13 cellular contexts compared by ENCODE assay signal in genomic region chr5:168654225-168654624, GRCh38.
DNase-seq lines count a peak whose midpoint lies in the region; ATAC-seq, FAIRE-seq and TF ChIP-seq lines count a peak whose summit lies in the region.
"Had no signal": no experiment of that assay in that cellular context is flagged by ENCODE, and none has a peak within 500 bp of the region (broad histone marks: within the 10 kb centered on the region; RNA-seq: fewer than 3 reads in every experiment).

No MANE protein-coding gene starts in this region.

- peak overlapping the region; percentile 2 for H3K27ac ChIP-seq in thymus (ENCODE audit: low read depth)
- H3K27ac ChIP-seq: 22Rv1 had no signal

- H3K27ac Mint-ChIP-seq in brain = peak overlapping the region in 4 of 5 experiments; percentile 20 to 92 (median 80)
- no peak overlapping the region for H3K27ac Mint-ChIP-seq in activated naive CD8-positive, alpha-beta T cell treated with anti-CD3 and anti-CD28 coated beads for 36 hours

- TF ChIP-seq POLR2A in GM12892 (IDR thresholded peaks at IDR 0.05; ENCODE audit: low read depth, low read length) = no peak

- peaks cover 5% of the 10 kb centered on the region for H3K27me3 Mint-ChIP-seq in brain
- H3K27me3 Mint-ChIP-seq in activated naive CD8-positive, alpha-beta T cell treated with anti-CD3 and anti-CD28 coated beads for 36 hours = no peaks in the 10 kb centered on the region

- H3K4me1 ChIP-seq in thymus (ENCODE audit: control insufficient read depth, insufficient read depth, low read length) = no peaks in the 10 kb centered on the region

- peaks cover 46% of the 10 kb centered on the region for H3K4me1 Mint-ChIP-seq in brain
- no peaks in the 10 kb centered on the region for H3K4me1 Mint-ChIP-seq in activated naive CD8-positive, alpha-beta T cell treated with anti-CD3 and anti-CD28 coated beads for 36 hours

- H3K4me3 Mint-ChIP-seq in brain = peak overlapping the region in 1 of 5 experiments; percentile 18
- H3K4me3 Mint-ChIP-seq in activated naive CD8-positive, alpha-beta T cell treated with anti-CD3 and anti-CD28 coated beads for 36 hours = no peak overlapping the region

- no peak for ATAC-seq in GM18517 (IDR thresholded peaks at IDR 0.05; ENCODE audit: unreplicated experiment)

- FAIRE-seq in GM12892 (lab: Jason Lieb, UNC) = no peak
- FAIRE-seq: astrocyte, HTR-8/SVneo had no signal

- H3K27me3 ChIP-seq in thymus (ENCODE audit: control insufficient read depth, insufficient read depth) = no peaks in the 10 kb centered on the region

- DNase-seq in DMS 273 (lab: John Stamatoyannopoulos, UW; ENCODE audit: unreplicated experiment) (peak; percentile 45), DMS 273 treated with DMSO at 0.1 percent for 48 hours (lab: John Stamatoyannopoulos, UW) (no peak), iris pigment epithelial cell (ENCODE audit: low read depth) (peak; percentile 17), GM12892 (ENCODE audit: insufficient read length) (no peak)
- no peak for DNase-seq in activated naive CD8-positive, alpha-beta T cell treated with anti-CD3 and anti-CD28 coated beads for 36 hours
- DNase-seq: activated CD8-positive, alpha-beta memory T cell treated with anti-CD3 and anti-CD28 coated beads for 24 hours; NCI-H1694 treated with DMSO at 0.1 percent for 48 hours had no signal

- no peak overlapping the region for H3K4me3 ChIP-seq in thymus (ENCODE audit: low read length)

- no peak for TF ChIP-seq CTCF in brain (conservative IDR thresholded peaks at IDR 0.05)

- H3K9me3 Mint-ChIP-seq in brain = peaks cover 0 to 10% (median 0%) of the 10 kb centered on the region in 5 experiments
- peaks cover under 1% of the 10 kb centered on the region for H3K9me3 Mint-ChIP-seq in activated naive CD8-positive, alpha-beta T cell treated with anti-CD3 and anti-CD28 coated beads for 36 hours

- WGBS in thymus = 51% methylated on average over 9 of the region's 9 CpGs

- H3K9me3 ChIP-seq in thymus (ENCODE audit: control insufficient read depth) = no peaks in the 10 kb centered on the region

- no peaks in the 10 kb centered on the region for H3K36me3 ChIP-seq in thymus (ENCODE audit: control insufficient read depth, insufficient read depth)

- no peaks in the 10 kb centered on the region for H3K36me3 Mint-ChIP-seq in brain
- H3K36me3 Mint-ChIP-seq in activated naive CD8-positive, alpha-beta T cell treated with anti-CD3 and anti-CD28 coated beads for 36 hours = no peaks in the 10 kb centered on the region

Comparison
In these comparisons a context has a peak if more than half of its experiments do, and no peak if none do; other contexts are left out.
1. DNase-seq: peak in DMS 273 (single experiment) and iris pigment epithelial cell (single experiment); none in DMS 273 treated with DMSO at 0.1 percent for 48 hours (single experiment), activated naive CD8-positive, alpha-beta T cell treated with anti-CD3 and anti-CD28 coated beads for 36 hours (single experiment) and GM12892 (single experiment).